In the genomic region with DNA sequence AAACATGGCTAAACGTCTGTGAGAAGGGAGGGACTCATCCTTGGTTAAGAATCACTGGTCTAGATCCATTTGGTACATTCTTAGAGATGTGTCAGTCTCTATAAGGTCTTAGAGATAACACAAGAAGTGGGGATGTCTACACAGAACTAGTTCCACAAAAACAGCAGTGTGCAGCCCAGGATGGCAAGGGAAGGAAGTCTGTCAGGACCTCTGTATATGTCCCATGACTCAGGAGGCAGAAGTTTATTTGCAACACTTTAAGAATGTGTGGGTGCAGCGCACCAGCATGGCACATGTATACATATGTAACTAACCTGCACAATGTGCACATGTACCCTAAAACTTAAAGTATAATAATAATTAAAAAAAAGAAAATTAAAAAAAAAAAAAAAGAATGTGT, we compare ENCODE assay signal across 19 cellular contexts.
DNase-seq lines count a peak whose midpoint lies in the region; ATAC-seq, FAIRE-seq and TF ChIP-seq lines count a peak whose summit lies in the region.
"Had no signal": no experiment of that assay in that cellular context is flagged by ENCODE, and none has a peak within 500 bp of the region (broad histone marks: within the 10 kb centered on the region; RNA-seq: fewer than 3 reads in every experiment).

No MANE protein-coding gene starts in this region.

- POLR2A ChIA-PET in RWPE1 (lab: Yijun Ruan, JAX; ENCODE audit: low non-redundant PET) = no interaction called here

- no peaks in the 10 kb centered on the region for H3K79me2 ChIP-seq in keratinocyte (ENCODE audit: control insufficient read depth, insufficient read depth, low read length)

- H3K9ac ChIP-seq in keratinocyte (ENCODE audit: control insufficient read depth, extremely low read depth, insufficient read depth, low read length) = no peak overlapping the region
- H3K9ac ChIP-seq: BLaER1 had no signal

- DNase-seq in H54 (ENCODE audit: insufficient read length, low spot score) (no peak), RWPE1 (ENCODE audit: low spot score) (peak; percentile 10), epithelial cell of esophagus (ENCODE audit: low read depth) (peak; percentile 79), keratinocyte (ENCODE audit: low read depth, low spot score) (peak; percentile 25), iPS-NIHi11 (ENCODE audit: low spot score) (no peak), AML-193 (lab: John Stamatoyannopoulos, UW) (no peak)
- no peak for DNase-seq in activated naive CD4-positive, alpha-beta T cell treated with anti-CD3 and anti-CD28 coated beads, Interleukin-2, amount 50 U/mL, for 72 hours (ENCODE audit: low spot score in 2 of 2)
- DNase-seq: CD4-positive, alpha-beta memory T cell; DMS79; GF-D8; GOT3; H9; KBM-7 had no signal

- no peaks in the 10 kb centered on the region for H3K9me3 ChIP-seq in keratinocyte (ENCODE audit: control insufficient read depth, low read depth, low read length)
- H3K9me3 ChIP-seq: A549, BLaER1 had no signal

- dilution Hi-C loops in keratinocyte (cut with MboI; ENCODE audit: extremely low pct_ligation_motif_present, low sequenced_read_pairs) = no loop called here

- no peaks in the 10 kb centered on the region for H3K27me3 ChIP-seq in keratinocyte (ENCODE audit: control insufficient read depth, extremely low read depth, insufficient read depth, low read length)
- H3K27me3 ChIP-seq: BLaER1 had no signal

- CTCF ChIA-PET in RWPE1 (lab: Yijun Ruan, JAX) = interaction anchor here (0.6 to 0.7 kb wide), 2 partner anchors 1420 to 1605 kb away, joined by 3 read pairs; no protein-coding TSS in a partner anchor

- H3K36me3 Mint-ChIP-seq in activated naive CD4-positive, alpha-beta T cell treated with anti-CD3 and anti-CD28 coated beads, Interleukin-2, amount 50 U/mL, for 72 hours = no peaks in the 10 kb centered on the region
- H3K36me3 Mint-ChIP-seq: CD14-positive monocyte; CD4-positive, alpha-beta memory T cell; IgD-negative memory B cell had no signal

- ATAC-seq in GM18517 (IDR thresholded peaks at IDR 0.05; ENCODE audit: unreplicated experiment) = no peak
- no peak for ATAC-seq in activated naive CD4-positive, alpha-beta T cell treated with anti-CD3 and anti-CD28 coated beads, Interleukin-2, amount 50 U/mL, for 72 hours
- ATAC-seq: A549 had no signal

- H3K27ac ChIP-seq in RWPE1 = no peak overlapping the region
- no peak overlapping the region for H3K27ac ChIP-seq in keratinocyte (ENCODE audit: control insufficient read depth, insufficient read depth, low read length)
- H3K27ac ChIP-seq: A549, BLaER1, HL-60 had no signal

- no peaks in the 10 kb centered on the region for H3K36me3 ChIP-seq in keratinocyte (ENCODE audit: control insufficient read depth in 2 of 2, extremely low read depth in 1 of 2, insufficient read depth in 2 of 2, low read length in 2 of 2)
- H3K36me3 ChIP-seq: BLaER1 had no signal

- H3K4me3 ChIP-seq in epithelial cell of esophagus (ENCODE audit: low read length) (no peak overlapping the region), keratinocyte (ENCODE audit: control insufficient read depth in 2 of 3, extremely low read depth in 1 of 3, insufficient read depth in 2 of 3, low read depth in 1 of 3, low read length in 3 of 3) (no peak overlapping the region)
- H3K4me3 ChIP-seq: A549, BLaER1 had no signal

- TF ChIP-seq CTCF in RWPE1 (conservative IDR thresholded peaks at IDR 0.05; ENCODE audit: low read depth) (no peak), epithelial cell of esophagus (IDR thresholded peaks at IDR 0.05; ENCODE audit: insufficient read depth, low read depth, low read length, missing control alignments) (no peak), keratinocyte (optimal IDR thresholded peaks at IDR 0.05 in 1 of 3, IDR thresholded peaks at IDR 0.05 in 1 of 3, conservative IDR thresholded peaks at IDR 0.05 in 1 of 3; ENCODE audit: extremely low read depth in 1 of 3, insufficient read depth in 2 of 3, low read length in 3 of 3) (no peak)

- H3K27ac Mint-ChIP-seq in activated naive CD4-positive, alpha-beta T cell treated with anti-CD3 and anti-CD28 coated beads, Interleukin-2, amount 50 U/mL, for 72 hours = no peak overlapping the region
- H3K27ac Mint-ChIP-seq: CD14-positive monocyte; CD4-positive, alpha-beta memory T cell; H9; IgD-negative memory B cell had no signal

- FAIRE-seq in H54 (lab: Jason Lieb, UNC) (peak; percentile 67), keratinocyte (lab: Jason Lieb, UNC) (peak; percentile 75)
- FAIRE-seq: A549 had no signal

- no peaks in the 10 kb centered on the region for H4K20me1 ChIP-seq in keratinocyte (ENCODE audit: control insufficient read depth, extremely low read depth, insufficient read depth, low read length)
- H4K20me1 ChIP-seq: BLaER1 had no signal

- no peak overlapping the region for H3K4me2 ChIP-seq in keratinocyte (ENCODE audit: control insufficient read depth, extremely low read depth, insufficient read depth, low read depth, low read length)
- H3K4me2 ChIP-seq: A549, BLaER1 had no signal

- H3K9me3 Mint-ChIP-seq in activated naive CD4-positive, alpha-beta T cell treated with anti-CD3 and anti-CD28 coated beads, Interleukin-2, amount 50 U/mL, for 72 hours = peaks cover 13 to 24% of the 10 kb centered on the region in 2 donors

- no peak overlapping the region for H2AFZ ChIP-seq in keratinocyte (ENCODE audit: control insufficient read depth, low read length)

- no peaks in the 10 kb centered on the region for H3K4me1 ChIP-seq in keratinocyte (ENCODE audit: control insufficient read depth, extremely low read depth, insufficient read depth, low read length)
- H3K4me1 ChIP-seq: A549, BLaER1 had no signal

- H3K9me1 ChIP-seq in keratinocyte (ENCODE audit: control insufficient read depth, extremely low read depth, insufficient read depth, low read length) = no peaks in the 10 kb centered on the region

- TF ChIP-seq POLR2A in H54 (IDR thresholded peaks at IDR 0.05; ENCODE audit: low read depth, low read length) = no peak

Comparison
In these comparisons a context has a peak if more than half of its experiments do, and no peak if none do; other contexts are left out.
1. DNase-seq: peak in RWPE1 (single experiment), epithelial cell of esophagus (single experiment) and keratinocyte (single experiment); none in H54 (single experiment), iPS-NIHi11 (single experiment), activated naive CD4-positive, alpha-beta T cell treated with anti-CD3 and anti-CD28 coated beads, Interleukin-2, amount 50 U/mL, for 72 hours (0 of 2) and AML-193 (0 of 2).